24 cellular contexts compared by ENCODE assay signal in the genomic region with DNA sequence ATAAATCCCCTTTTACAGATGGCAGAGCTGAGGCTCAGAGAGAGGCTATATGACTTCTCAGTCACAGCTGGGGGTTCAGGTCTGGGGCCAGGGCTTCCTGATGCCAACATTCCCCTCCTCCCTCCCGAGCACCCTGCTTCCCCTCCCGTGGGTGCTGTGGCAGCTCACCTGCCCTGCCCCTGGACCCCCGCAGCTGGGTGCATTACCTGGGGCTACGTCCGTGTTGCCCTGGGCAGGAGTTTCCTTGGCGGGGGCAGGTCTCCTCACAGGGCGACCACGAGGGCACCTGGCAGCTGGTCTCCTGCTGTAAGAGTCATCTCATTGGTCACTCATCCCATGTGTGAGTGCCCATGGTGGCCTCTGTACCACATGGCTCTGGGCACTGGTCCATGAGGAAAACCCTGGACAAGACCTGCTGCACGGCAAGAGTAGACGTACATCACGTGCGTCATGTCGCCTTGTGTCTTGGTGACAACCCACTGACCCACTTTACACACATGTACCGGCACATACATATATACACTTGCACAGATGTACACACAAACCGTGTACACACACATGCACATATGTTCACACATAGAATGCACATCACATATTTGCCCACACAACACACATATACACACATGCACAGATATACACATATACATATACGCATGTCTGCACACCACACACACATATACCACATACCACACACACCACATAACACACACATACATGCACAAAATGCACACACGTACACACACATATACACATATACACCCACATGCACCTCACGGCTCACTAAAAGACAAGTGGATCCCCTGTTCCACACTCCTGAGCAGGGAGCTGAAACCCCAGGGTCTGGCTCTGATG.
"Had no signal": no experiment of that assay in that cellular context is flagged by ENCODE, and none has a peak within 500 bp of the region (broad histone marks: within the 10 kb centered on the region; RNA-seq: fewer than 3 reads in every experiment).

No MANE protein-coding gene starts in this region.

- H3K27ac Mint-ChIP-seq: activated CD4-positive, alpha-beta T cell treated with anti-CD3 and anti-CD28 coated beads for 36 hours; activated CD8-positive, alpha-beta T cell treated with anti-CD3 and anti-CD28 coated beads for 36 hours; activated T-cell treated with anti-CD3 and anti-CD28 coated beads, Interleukin-2, amount 50 U/mL, for 72 hours; activated T-helper 2 cell treated with anti-CD3 and anti-CD28 coated beads, Interferon-gamma antibody, Interleukin-2, Interleukin-4, amounts not matched to agents 10 μg/mL and 5 μg/mL and 100 μg/mL, durations not matched to agents 14 hours and 24 hours and 36 hours had no signal

- H3K27me3 ChIP-seq: Peyer's patch, SJCRH30 had no signal

- H3K9me3 ChIP-seq: breast epithelium, Peyer's patch, SJCRH30, SK-N-SH had no signal

- H3K4me1 ChIP-seq: breast epithelium, Peyer's patch had no signal

- DNase-seq: activated CD4-positive, alpha-beta T cell treated with anti-CD3 and anti-CD28 coated beads for 36 hours; activated CD4-positive, CD25-positive, alpha-beta regulatory T cell; activated CD8-positive, alpha-beta memory T cell treated with anti-CD3 and anti-CD28 coated beads, Interleukin-2, amount 50 U/mL, for 4 hours; activated CD8-positive, alpha-beta T cell treated with anti-CD3 and anti-CD28 coated beads for 36 hours; activated naive CD4-positive, alpha-beta T cell treated with anti-CD3 and anti-CD28 coated beads, Interleukin-2, amount 50 U/mL, for 16 hours; activated T-cell treated with anti-CD3 and anti-CD28 coated beads, Interleukin-2, amount 50 U/mL, for 72 hours; aorta; Karpas-422; MM.1S; NCI-H1105 treated with DMSO at 0.1 percent for 48 hours; NCI-H1436 treated with DMSO at 0.1 percent for 48 hours; NCI-H187; NCI-H2081; NCI-H510A treated with DMSO at 0.1 percent for 48 hours; Peyer's patch; Right ventricle myocardium superior; SJCRH30; SK-N-SH; T-helper 1 cell had no signal

- H3K4me3 ChIP-seq: breast epithelium, K562, Peyer's patch, SJCRH30 had no signal

- H3K9ac ChIP-seq: SK-N-SH had no signal

- FAIRE-seq: K562 had no signal

- H3K36me3 ChIP-seq: breast epithelium, Peyer's patch, SJCRH30 had no signal

- H3K27ac ChIP-seq: breast epithelium, Peyer's patch, RWPE1, SJCRH30, VCaP had no signal

- ATAC-seq: activated CD4-positive, alpha-beta T cell treated with anti-CD3 and anti-CD28 coated beads for 36 hours; activated CD8-positive, alpha-beta T cell treated with anti-CD3 and anti-CD28 coated beads for 36 hours; activated T-cell treated with anti-CD3 and anti-CD28 coated beads, Interleukin-2, amount 50 U/mL, for 72 hours; K562 had no signal

- H3K9me3 Mint-ChIP-seq: activated CD8-positive, alpha-beta T cell treated with anti-CD3 and anti-CD28 coated beads for 36 hours; activated T-cell treated with anti-CD3 and anti-CD28 coated beads, Interleukin-2, amount 50 U/mL, for 72 hours; activated T-helper 2 cell treated with anti-CD3 and anti-CD28 coated beads, Interferon-gamma antibody, Interleukin-2, Interleukin-4, amounts not matched to agents 10 μg/mL and 5 μg/mL and 100 μg/mL, durations not matched to agents 14 hours and 24 hours and 36 hours had no signal
